ENCODE assay signal across 17 cellular contexts in genomic region chr6:157215702-157216101, GRCh38.
DNase-seq lines count a peak whose midpoint lies in the region; ATAC-seq and TF ChIP-seq lines count a peak whose summit lies in the region.
"Had no signal": no experiment of that assay in that cellular context is flagged by ENCODE, and none has a peak within 500 bp of the region (broad histone marks: within the 10 kb centered on the region; RNA-seq: fewer than 3 reads in every experiment).

No MANE protein-coding gene starts in this region.

- no peak for TF ChIP-seq CTCF in dorsolateral prefrontal cortex (IDR thresholded peaks at IDR 0.05 in 54 of 56, conservative IDR thresholded peaks at IDR 0.05 in 2 of 56; ENCODE audit: low read depth in 1 of 56, partially characterized antibody in 56 of 56)
- TF ChIP-seq CTCF in CD4-positive, alpha-beta T cell (IDR thresholded peaks at IDR 0.05), result no peak
- TF ChIP-seq CTCF in spleen (IDR thresholded peaks at IDR 0.05 in 8 of 11, conservative IDR thresholded peaks at IDR 0.05 in 3 of 11), result no peak

- no peaks in the 10 kb centered on the region for H3K9me3 ChIP-seq in CD4-positive, alpha-beta T cell (ENCODE audit: control insufficient read depth, low read length)
- H3K9me3 ChIP-seq in spleen, result no peaks in the 10 kb centered on the region
- H3K9me3 ChIP-seq: BLaER1 had no signal

- H3K27me3 ChIP-seq in dorsolateral prefrontal cortex (no peaks in the 10 kb centered on the region), spleen (replicated peaks in 1 of 7) (peaks cover 0 to 3% (median 0%) of the 10 kb centered on the region in 7 donors)
- H3K27me3 ChIP-seq in CD4-positive, alpha-beta T cell (ENCODE audit: control insufficient read depth, insufficient read depth, low read length), result no peaks in the 10 kb centered on the region

- H3K9me3 Mint-ChIP-seq in activated CD8-positive, alpha-beta T cell treated with anti-CD3 and anti-CD28 coated beads, Interleukin-2, amount 10 ng/mL, durations not matched to agents 7 days and 5 days (ENCODE audit: insufficient read depth), result no peaks in the 10 kb centered on the region
- no peaks in the 10 kb centered on the region for H3K9me3 Mint-ChIP-seq in CD4-positive, alpha-beta T cell
- H3K9me3 Mint-ChIP-seq: CD4-positive, CD25-positive, alpha-beta regulatory T cell; GM23338 had no signal

- peak overlapping the region in 32 of 59 donors; percentile 5 to 90 (median 74) for H3K27ac ChIP-seq in dorsolateral prefrontal cortex
- no peak overlapping the region for H3K27ac ChIP-seq in CD4-positive, alpha-beta T cell (ENCODE audit: low read depth, low read length)
- no peak overlapping the region for H3K27ac ChIP-seq in spleen
- H3K27ac ChIP-seq: 22Rv1, BLaER1 had no signal

- no peak overlapping the region for H3K4me3 ChIP-seq in dorsolateral prefrontal cortex
- no peak overlapping the region for H3K4me3 ChIP-seq in spleen
- H3K4me3 ChIP-seq: BLaER1, GM23338 had no signal

- WGBS in spleen, 5 donors, result 84 to 98% (median 89%) methylated on average over 2 of the region's 2 CpGs

- no peak for TF ChIP-seq POLR2A in spleen (IDR thresholded peaks at IDR 0.05)

- ATAC-seq in GM18517 (IDR thresholded peaks at IDR 0.05; ENCODE audit: unreplicated experiment), result no peak
- no peak for ATAC-seq in activated CD8-positive, alpha-beta T cell treated with anti-CD3 and anti-CD28 coated beads, Interleukin-2, amount 10 ng/mL, durations not matched to agents 7 days and 5 days
- no peak for ATAC-seq in CD4-positive, alpha-beta T cell (ENCODE audit: poor library complexity)
- ATAC-seq: GM23338 had no signal

- peaks cover 2% of the 10 kb centered on the region for H3K27me3 Mint-ChIP-seq in activated CD8-positive, alpha-beta T cell treated with anti-CD3 and anti-CD28 coated beads, Interleukin-2, amount 10 ng/mL, durations not matched to agents 7 days and 5 days (ENCODE audit: low read depth)
- H3K27me3 Mint-ChIP-seq in CD4-positive, alpha-beta T cell, result no peaks in the 10 kb centered on the region
- H3K27me3 Mint-ChIP-seq: CD4-positive, CD25-positive, alpha-beta regulatory T cell had no signal

- POLR2A ChIA-PET in activated CD8-positive, alpha-beta T cell treated with anti-CD3 and anti-CD28 coated beads, Interleukin-2, amount 10 ng/mL, durations not matched to agents 7 days and 5 days (lab: Charles Lee), result interaction anchor here (0.6 kb wide), 1 partner anchor 193 kb away, joined by 3 read pairs; no protein-coding TSS in a partner anchor
- POLR2A ChIA-PET in CD4-positive, alpha-beta T cell (lab: Charles Lee), result no interaction called here

- no peak overlapping the region for H3K4me3 Mint-ChIP-seq in activated CD8-positive, alpha-beta T cell treated with anti-CD3 and anti-CD28 coated beads, Interleukin-2, amount 10 ng/mL, durations not matched to agents 7 days and 5 days
- H3K4me3 Mint-ChIP-seq in CD4-positive, alpha-beta T cell, result no peak overlapping the region
- H3K4me3 Mint-ChIP-seq: GM23338 had no signal

- H3K27ac Mint-ChIP-seq in activated CD8-positive, alpha-beta T cell treated with anti-CD3 and anti-CD28 coated beads, Interleukin-2, amount 10 ng/mL, durations not matched to agents 7 days and 5 days, result no peak overlapping the region
- H3K27ac Mint-ChIP-seq in CD4-positive, alpha-beta T cell, result no peak overlapping the region
- H3K27ac Mint-ChIP-seq: GM23338 had no signal

- CTCF ChIA-PET in activated CD8-positive, alpha-beta T cell treated with anti-CD3 and anti-CD28 coated beads, Interleukin-2, amount 10 ng/mL, durations not matched to agents 7 days and 5 days (lab: Charles Lee), result interaction anchor here (1.6 kb wide), 1 partner anchor 20 kb away, joined by 3 read pairs; no protein-coding TSS in a partner anchor
- CTCF ChIA-PET in CD4-positive, alpha-beta T cell (lab: Charles Lee), result no interaction called here

- H3K36me3 ChIP-seq in spleen, result no peaks in the 10 kb centered on the region

- H3K4me1 ChIP-seq in spleen, result peaks cover 0 to 7% (median 3%) of the 10 kb centered on the region in 6 donors

- peak; percentile 84 for DNase-seq in DMS 273 (lab: John Stamatoyannopoulos, UW; ENCODE audit: unreplicated experiment)
- peak; percentile 85 for DNase-seq in NCI-H1694 treated with DMSO at 0.1 percent for 48 hours (lab: John Stamatoyannopoulos, UW)
- peak; percentile 51 to 79 for DNase-seq in NCI-H524 (lab: John Stamatoyannopoulos, UW)
- DNase-seq in dorsolateral prefrontal cortex, result no peak
- DNase-seq in activated CD8-positive, alpha-beta T cell treated with anti-CD3 and anti-CD28 coated beads, Interleukin-2, amount 10 ng/mL, durations not matched to agents 7 days and 5 days, result no peak
- DNase-seq in CD4-positive, alpha-beta T cell, result no peak
- DNase-seq in spleen, result no peak
- DNase-seq: AML-193; CD4-positive, CD25-positive, alpha-beta regulatory T cell; DND-41; GF-D8; H7; IMR-90 had no signal

- no peaks in the 10 kb centered on the region for H3K36me3 Mint-ChIP-seq in activated CD8-positive, alpha-beta T cell treated with anti-CD3 and anti-CD28 coated beads, Interleukin-2, amount 10 ng/mL, durations not matched to agents 7 days and 5 days (ENCODE audit: low read depth)
- H3K36me3 Mint-ChIP-seq in CD4-positive, alpha-beta T cell (ENCODE audit: low read depth), result no peaks in the 10 kb centered on the region
- H3K36me3 Mint-ChIP-seq: CD4-positive, CD25-positive, alpha-beta regulatory T cell had no signal

- intact Hi-C loops in dorsolateral prefrontal cortex (cut with DNase I) (no loop called here), spleen (cut with DNase I; ENCODE audit: low total_unique reads) (no loop called here)
- intact Hi-C loops in CD4-positive, alpha-beta T cell (cut with DNase I, micrococcal nuclease), result no loop called here

- H3K4me1 Mint-ChIP-seq in activated CD8-positive, alpha-beta T cell treated with anti-CD3 and anti-CD28 coated beads, Interleukin-2, amount 10 ng/mL, durations not matched to agents 7 days and 5 days (ENCODE audit: low read depth), result peaks cover 4% of the 10 kb centered on the region
- peaks cover 2% of the 10 kb centered on the region for H3K4me1 Mint-ChIP-seq in CD4-positive, alpha-beta T cell (ENCODE audit: low read depth)

Comparison
In these comparisons a context has a peak if more than half of its experiments do, and no peak if none do; other contexts are left out.
1. DNase-seq: peak in DMS 273 (single experiment), NCI-H1694 treated with DMSO at 0.1 percent for 48 hours (single experiment) and NCI-H524 (2 of 2); none in dorsolateral prefrontal cortex (0 of 10), activated CD8-positive, alpha-beta T cell treated with anti-CD3 and anti-CD28 coated beads, Interleukin-2, amount 10 ng/mL, durations not matched to agents 7 days and 5 days (single experiment), CD4-positive, alpha-beta T cell (0 of 10) and spleen (single experiment).
2. H3K27ac ChIP-seq: peak in dorsolateral prefrontal cortex (32 of 59); none in CD4-positive, alpha-beta T cell (single experiment) and spleen (0 of 8).